Comparison of ENCODE assay signal across 25 cellular contexts in genomic region chr1:50529510-50529909, GRCh38.
"Had no signal": no experiment of that assay in that cellular context is flagged by ENCODE, and none has a peak within 500 bp of the region (broad histone marks: within the 10 kb centered on the region; RNA-seq: fewer than 3 reads in every experiment).

No MANE protein-coding gene starts in this region.

- H3K4me3 ChIP-seq: gastrocnemius medialis, left lung, ovary, psoas muscle, sigmoid colon, spleen, testis, tibial artery had no signal

- H3K9me3 ChIP-seq: gastrocnemius medialis, left lung, ovary, psoas muscle, sigmoid colon, testis, tibial artery had no signal

- H3K27me3 ChIP-seq: gastrocnemius medialis, left lung, ovary, sigmoid colon, spleen, testis, tibial artery had no signal

- DNase-seq: cortex of kidney; effector memory CD8-positive, alpha-beta T cell; foreskin fibroblast; gastrocnemius medialis; head of caudate nucleus; left cardiac atrium; left lung; mesenchymal stem cell; midbrain; naive thymus-derived CD8-positive, alpha-beta T cell; nephron progenitor cell; occipital lobe; ovary; posterior cingulate gyrus; psoas muscle; right cardiac atrium; sigmoid colon; spleen; stimulated activated CD4-positive, alpha-beta T cell treated with anti-CD3 and anti-CD28 coated beads, Interleukin-4, amount 100 ng/mL, for 4 hours; stimulated activated naive CD8-positive, alpha-beta T cell treated with anti-CD3 and anti-CD28 coated beads, Interleukin-15, Interleukin-2, amounts not matched to agents 100 U/mL and 50 U/mL, for 24 hours; substantia nigra; testis; tibial artery had no signal

- H3K4me1 ChIP-seq: gastrocnemius medialis, left lung, psoas muscle, sigmoid colon, spleen, testis, tibial artery had no signal

- H3K4me3 Mint-ChIP-seq: effector memory CD8-positive, alpha-beta T cell; naive thymus-derived CD8-positive, alpha-beta T cell; nephron progenitor cell; stimulated activated memory B cell treated with anti-CD40 and anti-IgM and Interleukin-4, amounts not matched to agents 10 μg/mL and 1 μg/mL and 100 μg/mL, for 72 hours; type B pancreatic cell had no signal

- H3K4me1 Mint-ChIP-seq: naive thymus-derived CD8-positive, alpha-beta T cell; nephron progenitor cell; stimulated activated memory B cell treated with anti-CD40 and anti-IgM and Interleukin-4, amounts not matched to agents 10 μg/mL and 1 μg/mL and 100 μg/mL, for 72 hours had no signal

- H3K9me3 Mint-ChIP-seq: nephron progenitor cell, type B pancreatic cell had no signal

- H3K36me3 ChIP-seq: ovary had no signal

- H3K27me3 Mint-ChIP-seq: effector memory CD8-positive, alpha-beta T cell; naive thymus-derived CD8-positive, alpha-beta T cell; stimulated activated memory B cell treated with anti-CD40 and anti-IgM and Interleukin-4, amounts not matched to agents 10 μg/mL and 1 μg/mL and 100 μg/mL, for 72 hours had no signal

- ATAC-seq: effector memory CD8-positive, alpha-beta T cell; gastrocnemius medialis; left cardiac atrium; left lung; naive thymus-derived CD8-positive, alpha-beta T cell; psoas muscle; right cardiac atrium; stimulated activated memory B cell treated with anti-CD40 and anti-IgM and Interleukin-4, amounts not matched to agents 10 μg/mL and 1 μg/mL and 100 μg/mL, for 72 hours; stimulated activated naive CD8-positive, alpha-beta T cell treated with anti-CD3 and anti-CD28 coated beads, Interleukin-15, Interleukin-2, amounts not matched to agents 100 U/mL and 50 U/mL, for 24 hours had no signal

- H3K27ac Mint-ChIP-seq: effector memory CD8-positive, alpha-beta T cell; naive thymus-derived CD8-positive, alpha-beta T cell; stimulated activated memory B cell treated with anti-CD40 and anti-IgM and Interleukin-4, amounts not matched to agents 10 μg/mL and 1 μg/mL and 100 μg/mL, for 72 hours; type B pancreatic cell had no signal

- H3K27ac ChIP-seq: gastrocnemius medialis, left lung, ovary, psoas muscle, sigmoid colon, spleen, testis, tibial artery had no signal
